Comparison of ENCODE assay signal across 19 cellular contexts in the genomic region with DNA sequence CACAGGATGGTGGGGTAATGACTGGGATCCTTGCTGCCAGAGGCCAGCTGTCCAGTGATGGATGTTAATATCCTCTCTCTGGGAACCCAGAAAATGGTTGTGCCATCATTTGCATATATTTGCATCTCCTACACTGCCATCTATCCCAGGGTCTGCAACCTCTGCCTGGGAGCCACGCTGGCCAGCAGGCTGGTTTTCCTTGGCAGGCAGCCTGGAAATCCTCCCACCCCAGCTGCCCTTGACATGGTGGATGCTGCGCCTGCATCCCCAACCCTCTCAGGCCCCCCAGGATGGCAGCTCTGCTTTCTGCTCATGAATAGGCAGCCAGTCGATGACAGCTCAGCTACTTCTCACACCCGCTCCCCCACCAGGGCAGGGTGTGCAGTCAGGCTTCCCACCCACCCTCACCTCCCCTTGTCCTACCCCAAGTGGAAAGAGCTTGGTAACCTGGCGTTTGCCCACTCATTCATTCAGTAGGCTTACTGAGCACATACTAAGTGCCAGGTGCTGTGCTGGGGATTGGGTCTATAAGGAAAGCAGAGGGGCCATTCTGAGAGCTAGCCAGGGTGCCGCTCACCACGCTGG.
DNase-seq lines count a peak whose midpoint lies in the region; ATAC-seq, FAIRE-seq and TF ChIP-seq lines count a peak whose summit lies in the region.
"Had no signal": no experiment of that assay in that cellular context is flagged by ENCODE, and none has a peak within 500 bp of the region (broad histone marks: within the 10 kb centered on the region; RNA-seq: fewer than 3 reads in every experiment).

No MANE protein-coding gene starts in this region.

- peaks cover 0 to 29% of the 10 kb centered on the region in 2 experiments; a peak in 2 of 4 replicates for H3K4me1 ChIP-seq in SK-N-SH (ENCODE audit: control insufficient read depth in 1 of 2, insufficient read depth in 2 of 2, low read depth in 1 of 2, low read length in 1 of 2)
- peaks cover 3 to 22% (median 11%) of the 10 kb centered on the region in 4 experiments for H3K4me1 ChIP-seq in H1 (replicated peaks in 1 of 4; ENCODE audit: control insufficient read depth in 3 of 4, insufficient read depth in 4 of 4, low read length in 3 of 4)
- no peaks in the 10 kb centered on the region for H3K4me1 ChIP-seq in upper lobe of right lung
- no peaks in the 10 kb centered on the region for H3K4me1 ChIP-seq in kidney (ENCODE audit: control insufficient read depth in 1 of 2, insufficient read depth in 1 of 2, low read depth in 1 of 2, low read length in 2 of 2)
- H3K4me1 ChIP-seq in A673 (ENCODE audit: insufficient read depth, low read length, poor library complexity, severe bottlenecking), result no peaks in the 10 kb centered on the region

- H4K20me1 ChIP-seq in SK-N-SH (ENCODE audit: insufficient read depth), result no peaks in the 10 kb centered on the region
- no peaks in the 10 kb centered on the region for H4K20me1 ChIP-seq in H1 (replicated peaks in 1 of 2; ENCODE audit: control insufficient read depth in 1 of 2, insufficient read depth in 2 of 2, low read length in 2 of 2)

- no peak for TF ChIP-seq POLR2A in H1 (IDR thresholded peaks at IDR 0.05; ENCODE audit: control extremely low read depth in 1 of 2, low read depth in 2 of 2, low read length in 2 of 2)

- TF ChIP-seq RAD21 in SK-N-SH (IDR thresholded peaks at IDR 0.05; ENCODE audit: low read length), result no peak
- no peak for TF ChIP-seq RAD21 in H1 (IDR thresholded peaks at IDR 0.05 in 1 of 2, conservative IDR thresholded peaks at IDR 0.05 in 1 of 2; ENCODE audit: low read depth in 2 of 2, low read length in 2 of 2)

- no peak; the same call in 2 of the 3 replicates for ATAC-seq in SK-N-SH treated with all-trans-retinoic acid at 6 μM for 48 hours
- ATAC-seq in upper lobe of right lung, result no peak
- ATAC-seq: HCT116, HepG2 had no signal

- DNase-seq in SK-N-SH, result peak; percentile 83
- DNase-seq in H1 (ENCODE audit: low read depth in 1 of 2, low spot score in 2 of 2), result no peak
- DNase-seq in occipital lobe (lab: John Stamatoyannopoulos, UW), result peak; percentile 21
- peak; percentile 50 for DNase-seq in upper lobe of right lung
- no peak for DNase-seq in activated naive CD4-positive, alpha-beta T cell treated with Interleukin-2 at 50 U/mL for 16 hours
- no peak for DNase-seq in kidney
- DNase-seq in A673 (ENCODE audit: low spot score), result no peak
- DNase-seq: COR-L47, EL, KG1, NCI-H1436 treated with DMSO at 0.1 percent for 48 hours, NCI-H2081 treated with DMSO at 0.1 percent for 48 hours, NCI-H524, OCI-M1, SHP77 treated with DMSO at 0.1 percent for 48 hours had no signal

- H3K23ac ChIP-seq in H1 (ENCODE audit: insufficient read length), result no peak overlapping the region

- peak overlapping the region; percentile 26; the same call in 1 of the 2 replicates for H2BK20ac ChIP-seq in H1 (ENCODE audit: low read length)

- H2AK5ac ChIP-seq in H1 (ENCODE audit: low read depth, low read length), result no peak overlapping the region

- H3K79me2 ChIP-seq in SK-N-SH (ENCODE audit: insufficient read depth) (no peaks in the 10 kb centered on the region), H1 (ENCODE audit: control insufficient read depth in 1 of 2, insufficient read depth in 2 of 2, low read length in 2 of 2) (no peaks in the 10 kb centered on the region)

- no peaks in the 10 kb centered on the region for H3F3A ChIP-seq in SK-N-SH (replicated peaks; ENCODE audit: insufficient read depth)

- H4K5ac ChIP-seq in H1 (ENCODE audit: insufficient read length, low read depth, low read length), result no peak overlapping the region

- no TSS peak for BruUV-seq in A673 (replicated peaks; lab: Mats Ljungman, UMichigan)

- no peak overlapping the region for H3K9ac ChIP-seq in SK-N-SH
- H3K9ac ChIP-seq in H1 (replicated peaks in 1 of 4; ENCODE audit: extremely low read depth in 1 of 4, low read depth in 3 of 4, low read length in 3 of 4), result no peak overlapping the region
- H3K9ac ChIP-seq in kidney (ENCODE audit: low read length in 2 of 2), result no peak overlapping the region

- POLR2A ChIA-PET in SK-N-SH (lab: Yijun Ruan, JAX), result interaction anchor here (1.2 kb wide), 1 partner anchor 43 kb away, joined by 5 read pairs; no protein-coding TSS in a partner anchor
- POLR2A ChIA-PET in H1 (lab: Charles Lee; ENCODE audit: partially characterized antibody), result no interaction called here
- POLR2A ChIA-PET in A673 (lab: Charles Lee; ENCODE audit: low non-redundant PET), result no interaction called here

- H3K27me3 ChIP-seq in SK-N-SH (ENCODE audit: insufficient read depth), result no peaks in the 10 kb centered on the region
- no peaks in the 10 kb centered on the region; a peak in 1 of 7 replicates for H3K27me3 ChIP-seq in H1 (replicated peaks in 1 of 4; ENCODE audit: control insufficient read depth in 3 of 4, extremely low read depth in 1 of 4, insufficient read depth in 3 of 4, low read length in 3 of 4)
- H3K27me3 ChIP-seq in upper lobe of right lung, result peaks cover 9% of the 10 kb centered on the region
- peaks cover 43% of the 10 kb centered on the region for H3K27me3 ChIP-seq in A673 (replicated peaks; ENCODE audit: insufficient read depth, low read depth, low read length, poor library complexity)

- H4K8ac ChIP-seq in H1 (ENCODE audit: extremely low read depth, insufficient read depth, low read length), result no peak overlapping the region

- no peak overlapping the region for H3K4me3 ChIP-seq in SK-N-SH (ENCODE audit: low read depth in 2 of 2, low read length in 1 of 2)
- no peak overlapping the region for H3K4me3 ChIP-seq in H1 (ENCODE audit: extremely low read depth in 1 of 4, insufficient read depth in 2 of 4, low read depth in 3 of 4, low read length in 4 of 4)
- H3K4me3 ChIP-seq in upper lobe of right lung, result no peak overlapping the region
- H3K4me3 ChIP-seq in kidney (ENCODE audit: low read length in 2 of 2), result no peak overlapping the region
- H3K4me3 ChIP-seq in A673 (ENCODE audit: low read depth, low read length, poor library complexity, severe bottlenecking), result no peak overlapping the region

- H3K56ac ChIP-seq in H1 (replicated peaks; ENCODE audit: insufficient read length, low read depth, low read length), result no peak overlapping the region

- H3K36me3 ChIP-seq in SK-N-SH (replicated peaks in 1 of 2; ENCODE audit: control insufficient read depth in 1 of 2, insufficient read depth in 2 of 2, low read length in 1 of 2), result no peaks in the 10 kb centered on the region
- H3K36me3 ChIP-seq in H1 (ENCODE audit: control insufficient read depth in 2 of 4, insufficient read depth in 4 of 4, low read length in 3 of 4), result no peaks in the 10 kb centered on the region
- no peaks in the 10 kb centered on the region for H3K36me3 ChIP-seq in upper lobe of right lung
- H3K36me3 ChIP-seq in kidney (ENCODE audit: control insufficient read depth in 1 of 2, insufficient read depth in 2 of 2, low read length in 2 of 2), result no peaks in the 10 kb centered on the region
- no peaks in the 10 kb centered on the region for H3K36me3 ChIP-seq in A673 (ENCODE audit: insufficient read depth, low read length, poor library complexity, severe bottlenecking)

- H4K91ac ChIP-seq in H1 (replicated peaks; ENCODE audit: insufficient read length, low read length), result peak overlapping the region; percentile 46

- CTCF ChIA-PET in SK-N-SH (lab: Yijun Ruan, JAX), result interaction anchor here (0.6 to 2.0 kb wide), 5 partner anchors 12 to 173 kb away, joined by 3 to 6 read pairs (median 3); no protein-coding TSS in a partner anchor
- CTCF ChIA-PET in H1 (lab: Charles Lee; ENCODE audit: partially characterized antibody), result interaction anchor here (0.6 to 1.9 kb wide), 13 partner anchors 18 to 361 kb away, joined by 3 to 6 read pairs (median 3); a partner anchor contains a TSS
- CTCF ChIA-PET in A673 (lab: Charles Lee), result interaction anchor here (0.6 kb wide), 1 partner anchor 467 kb away, joined by 3 read pairs; no protein-coding TSS in a partner anchor

- peak overlapping the region; percentile 23; the same call in 1 of the 2 replicates for H2BK12ac ChIP-seq in H1 (ENCODE audit: low read depth, low read length)

- no peak overlapping the region for H3K4ac ChIP-seq in H1 (replicated peaks; ENCODE audit: insufficient read length, low read depth, low read length)

- H2BK120ac ChIP-seq in H1 (replicated peaks; ENCODE audit: low read depth, low read length), result peak overlapping the region; percentile 45

- H2BK15ac ChIP-seq in H1 (ENCODE audit: low read length), result no peak overlapping the region

- H3K23me2 ChIP-seq in H1 (ENCODE audit: low read depth, low read length), result no peaks in the 10 kb centered on the region

- WGBS in SK-N-SH (ENCODE audit: low lambda C conversion rate), result 38% methylated on average over 7 of the region's 7 CpGs
- WGBS in H1 (ENCODE audit: extremely low coverage in 1 of 2, insufficient coverage in 1 of 2, insufficient read length in 1 of 2, insufficient replicate concordance in 2 of 2, low coverage in 1 of 2, low lambda C conversion rate in 2 of 2, missing lambda C conversion rate in 1 of 2), 2 experiments, result 81% methylated on average over 6 of the region's 7 CpGs; no CpG with 5 or more reads in 1 of the 2 experiments

- H3K9me3 ChIP-seq in SK-N-SH (no peaks in the 10 kb centered on the region), H1 (ENCODE audit: insufficient read depth in 2 of 2, low read depth in 1 of 2, low read length in 1 of 2) (no peaks in the 10 kb centered on the region), upper lobe of right lung (no peaks in the 10 kb centered on the region), kidney (ENCODE audit: control insufficient read depth in 1 of 2, low read length in 2 of 2) (no peaks in the 10 kb centered on the region), A673 (ENCODE audit: low read depth, low read length, poor library complexity, severe bottlenecking) (no peaks in the 10 kb centered on the region)

- no peak for TF ChIP-seq CTCF in SK-N-SH (IDR thresholded peaks at IDR 0.05)
- no peak for TF ChIP-seq CTCF in H1 (IDR thresholded peaks at IDR 0.05; ENCODE audit: control extremely low read depth in 1 of 3, insufficient read depth in 1 of 3, low read depth in 1 of 3, low read length in 3 of 3)
- TF ChIP-seq CTCF in upper lobe of right lung (IDR thresholded peaks at IDR 0.05), result no peak
- no peak for TF ChIP-seq CTCF in kidney (IDR thresholded peaks at IDR 0.05; ENCODE audit: borderline replicate concordance, extremely low read depth, insufficient read depth)
- no peak for TF ChIP-seq CTCF in A673 (conservative IDR thresholded peaks at IDR 0.05; ENCODE audit: low read depth, low read length)

- H3K9me2 ChIP-seq in SK-N-SH, result no peaks in the 10 kb centered on the region

- H2AFZ ChIP-seq in SK-N-SH (ENCODE audit: low read depth), result no peak overlapping the region
- no peak overlapping the region for H2AFZ ChIP-seq in H1 (ENCODE audit: low read length)

- no peak overlapping the region for H3K14ac ChIP-seq in H1 (ENCODE audit: insufficient read length)

- FAIRE-seq in H1 (lab: Jason Lieb, UNC), result no peak
- no peak for FAIRE-seq in kidney (lab: Jason Lieb, UNC)
- FAIRE-seq: A204.1, HepG2 had no signal

- H3K79me1 ChIP-seq in H1 (ENCODE audit: low read depth, low read length), result no peaks in the 10 kb centered on the region

- intact Hi-C loops in upper lobe of right lung (cut with DNase I) (no loop called here), kidney (cut with DNase I) (no loop called here), A673 (cut with micrococcal nuclease; ENCODE audit: unreplicated experiment) (no loop called here)

- H3K27ac ChIP-seq in SK-N-SH (ENCODE audit: low read depth in 2 of 2, low read length in 1 of 2) (peak overlapping the region in 1 of 2 experiments; percentile 81; a peak in 2 of 4 replicates), H1 (ENCODE audit: low read depth, low read length) (no peak overlapping the region), upper lobe of right lung (no peak overlapping the region), kidney (ENCODE audit: low read depth in 2 of 2, low read length in 2 of 2) (no peak overlapping the region), A673 (ENCODE audit: low read depth, low read length, poor library complexity, severe bottlenecking) (no peak overlapping the region)

- peak overlapping the region; percentile 66 for H3K18ac ChIP-seq in H1 (ENCODE audit: extremely low read depth, low read length)

- no peak for TF ChIP-seq EP300 in SK-N-SH (IDR thresholded peaks at IDR 0.05; ENCODE audit: borderline replicate concordance in 1 of 2, low read depth in 1 of 2, low read length in 1 of 2)
- no peak for TF ChIP-seq EP300 in H1 (IDR thresholded peaks at IDR 0.05; ENCODE audit: borderline replicate concordance in 1 of 2, low read depth in 2 of 2, low read length in 2 of 2)

- 0 out of 2 replicates have a peak overlapping the region, but pooled peaks have one; percentile 14 for H2BK5ac ChIP-seq in H1 (ENCODE audit: low read depth, low read length)

- H3K4me2 ChIP-seq in SK-N-SH (no peak overlapping the region), H1 (ENCODE audit: insufficient read depth in 1 of 2, low read depth in 2 of 2, low read length in 2 of 2) (peak overlapping the region; percentile 48 to 53; a peak in 2 of 4 replicates)

Comparison
In these comparisons a context has a peak if more than half of its experiments do, and no peak if none do; other contexts are left out.
1. DNase-seq: peak in SK-N-SH (single experiment), occipital lobe (single experiment) and upper lobe of right lung (single experiment); none in H1 (0 of 2), activated naive CD4-positive, alpha-beta T cell treated with Interleukin-2 at 50 U/mL for 16 hours (single experiment), kidney (single experiment) and A673 (single experiment).